In the genomic region with DNA sequence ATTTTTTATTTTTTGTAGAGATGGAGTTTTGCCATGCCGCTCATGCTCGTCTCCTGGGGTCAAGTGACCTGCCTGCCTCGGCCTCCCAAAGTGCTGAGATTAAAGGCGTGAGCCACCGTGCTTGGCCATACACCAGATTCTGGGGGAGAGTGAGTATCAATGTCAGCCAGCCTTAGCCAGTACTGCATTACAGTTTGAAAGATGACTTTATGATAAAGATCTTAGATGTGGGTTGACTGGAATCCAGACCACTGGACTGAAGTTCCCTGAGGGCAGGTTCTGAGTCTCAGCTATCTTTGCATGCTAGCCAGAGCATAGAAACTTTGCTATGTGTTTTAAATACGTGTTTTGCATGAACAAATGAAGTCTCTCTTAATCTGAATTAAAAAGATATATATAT, we compare ENCODE assay signal across 22 cellular contexts.
DNase-seq lines count a peak whose midpoint lies in the region; ATAC-seq, FAIRE-seq and TF ChIP-seq lines count a peak whose summit lies in the region.
"Had no signal": no experiment of that assay in that cellular context is flagged by ENCODE, and none has a peak within 500 bp of the region (broad histone marks: within the 10 kb centered on the region; RNA-seq: fewer than 3 reads in every experiment).

No MANE protein-coding gene starts in this region.

- FAIRE-seq in H1 (lab: Jason Lieb, UNC): no peak
- FAIRE-seq: GM12878, GM19239 had no signal

- peaks cover 18% of the 10 kb centered on the region for H3F3A ChIP-seq in GM23338 (replicated peaks; ENCODE audit: low read depth)

- H3K4me2 ChIP-seq in GM23338 (no peak overlapping the region), H1 (ENCODE audit: insufficient read depth in 1 of 2, low read depth in 2 of 2, low read length in 2 of 2) (no peak overlapping the region; a peak in 1 of 4 replicates), trophoblast cell (ENCODE audit: low read length) (no peak overlapping the region)
- H3K4me2 ChIP-seq: BLaER1 had no signal

- TF ChIP-seq CTCF in GM23338 (conservative IDR thresholded peaks at IDR 0.05; ENCODE audit: low read depth in 2 of 2): no peak
- no peak for TF ChIP-seq CTCF in H1 (IDR thresholded peaks at IDR 0.05; ENCODE audit: control extremely low read depth in 1 of 3, insufficient read depth in 1 of 3, low read depth in 1 of 3, low read length in 3 of 3)
- TF ChIP-seq CTCF in left lung (IDR thresholded peaks at IDR 0.05): no peak

- no peak overlapping the region for H3K18ac ChIP-seq in H1 (ENCODE audit: extremely low read depth, low read length)
- H3K18ac ChIP-seq in trophoblast cell (ENCODE audit: low read length): no peak overlapping the region

- peak overlapping the region; percentile 72 for H3K27ac Mint-ChIP-seq in GM23338
- H3K27ac Mint-ChIP-seq: B cell; CD4-positive, CD25-positive, alpha-beta regulatory T cell; CD8-positive, alpha-beta T cell; HFFc6 had no signal

- H3K9me2 ChIP-seq in GM23338 (ENCODE audit: insufficient read depth): no peaks in the 10 kb centered on the region

- no peak overlapping the region for H2BK15ac ChIP-seq in H1 (ENCODE audit: low read length)

- H4K91ac ChIP-seq in H1 (replicated peaks; ENCODE audit: insufficient read length, low read length): no peak overlapping the region
- H4K91ac ChIP-seq in trophoblast cell (ENCODE audit: low read depth, low read length): no peak overlapping the region

- H3K79me2 ChIP-seq in GM23338 (replicated peaks; ENCODE audit: insufficient read depth): no peaks in the 10 kb centered on the region
- no peaks in the 10 kb centered on the region for H3K79me2 ChIP-seq in H1 (ENCODE audit: control insufficient read depth in 1 of 2, insufficient read depth in 2 of 2, low read length in 2 of 2)
- H3K79me2 ChIP-seq in trophoblast cell (ENCODE audit: control insufficient read depth, insufficient read depth, low read length, poor library complexity): no peaks in the 10 kb centered on the region

- H3K36me3 Mint-ChIP-seq in GM23338 (ENCODE audit: low read depth): peaks cover 10% of the 10 kb centered on the region; the same call in 2 of the 3 replicates

- H4K5ac ChIP-seq in H1 (ENCODE audit: insufficient read length, low read depth, low read length): no peak overlapping the region

- no peak for TF ChIP-seq POLR2A in H1 (IDR thresholded peaks at IDR 0.05; ENCODE audit: control extremely low read depth in 1 of 2, low read depth in 2 of 2, low read length in 2 of 2)

- H2BK5ac ChIP-seq in H1 (ENCODE audit: low read depth, low read length) (0 out of 2 replicates have a peak overlapping the region, but pooled peaks have one; percentile 19), trophoblast cell (ENCODE audit: low read depth, low read length, poor library complexity) (no peak overlapping the region)

- H3K4me1 Mint-ChIP-seq in GM23338: peaks cover 59% of the 10 kb centered on the region

- no peak overlapping the region for H3K4me3 ChIP-seq in GM23338
- H3K4me3 ChIP-seq in H1 (ENCODE audit: extremely low read depth in 1 of 4, insufficient read depth in 2 of 4, low read depth in 3 of 4, low read length in 4 of 4): no peak overlapping the region
- no peak overlapping the region for H3K4me3 ChIP-seq in trophoblast cell (ENCODE audit: low read depth, low read length)
- no peak overlapping the region for H3K4me3 ChIP-seq in left lung
- H3K4me3 ChIP-seq: BLaER1, GM12878, HAP-1 had no signal

- no peak overlapping the region for H3K14ac ChIP-seq in H1 (ENCODE audit: insufficient read length)
- no peak overlapping the region for H3K14ac ChIP-seq in trophoblast cell (ENCODE audit: low read length)

- H3K27me3 Mint-ChIP-seq in GM23338 (ENCODE audit: insufficient read depth, low read depth, poor library complexity): peaks cover 9% of the 10 kb centered on the region
- H3K27me3 Mint-ChIP-seq: B cell; CD4-positive, CD25-positive, alpha-beta regulatory T cell had no signal

- H3K27ac ChIP-seq in GM23338 (ENCODE audit: low read depth): peak overlapping the region; percentile 98
- peak overlapping the region; percentile 75; the same call in 1 of the 2 replicates for H3K27ac ChIP-seq in H1 (ENCODE audit: low read depth, low read length)
- H3K27ac ChIP-seq in trophoblast cell (ENCODE audit: low read depth, low read length): no peak overlapping the region
- no peak overlapping the region for H3K27ac ChIP-seq in left lung
- H3K27ac ChIP-seq: BLaER1, C4-2B had no signal

- 0 out of 2 replicates have a peak overlapping the region, but pooled peaks have one; percentile 72 for H2BK20ac ChIP-seq in H1 (ENCODE audit: low read length)

- no peak overlapping the region for H3K4me3 Mint-ChIP-seq in GM23338
- H3K4me3 Mint-ChIP-seq: B cell; CD4-positive, CD25-positive, alpha-beta regulatory T cell; CD8-positive, alpha-beta T cell; HFFc6 had no signal

- H3K9me3 ChIP-seq in H1 (ENCODE audit: insufficient read depth in 2 of 2, low read depth in 1 of 2, low read length in 1 of 2): no peaks in the 10 kb centered on the region
- peaks cover 6% of the 10 kb centered on the region for H3K9me3 ChIP-seq in trophoblast cell (ENCODE audit: insufficient read depth, low read depth, low read length)
- H3K9me3 ChIP-seq in left lung: no peaks in the 10 kb centered on the region
- H3K9me3 ChIP-seq: HAP-1 had no signal

- no peaks in the 10 kb centered on the region for H3K79me1 ChIP-seq in H1 (ENCODE audit: low read depth, low read length)
- no peaks in the 10 kb centered on the region for H3K79me1 ChIP-seq in trophoblast cell (ENCODE audit: low read length)

- H3K23me2 ChIP-seq in H1 (ENCODE audit: low read depth, low read length): no peaks in the 10 kb centered on the region

- H4K12ac ChIP-seq in trophoblast cell (ENCODE audit: low read depth, low read length): no peak overlapping the region

- DNase-seq in GM23338 (ENCODE audit: low spot score) (no peak), M059J (ENCODE audit: low read depth) (peak; percentile 28), H1 (ENCODE audit: low read depth in 1 of 2, low spot score in 2 of 2) (no peak), trophoblast cell (peak; percentile 57 to 94), left lung (no peak)
- DNase-seq in activated CD4-positive, CD25-positive, alpha-beta regulatory T cell (lab: John Stamatoyannopoulos, UW): no peak
- DNase-seq: Caco-2; CD4-positive, CD25-positive, alpha-beta regulatory T cell; CD8-positive, alpha-beta T cell; DMS153; DND-41; EL; GDM1; HFFc6 had no signal

- POLR2A ChIA-PET in H1 (lab: Charles Lee; ENCODE audit: partially characterized antibody): interaction anchor here (0.6 to 1.4 kb wide), 3 partner anchors 9 to 58 kb away, joined by 3 to 4 read pairs (median 3); no protein-coding TSS in a partner anchor

- no peak overlapping the region for H2AFZ ChIP-seq in GM23338
- no peak overlapping the region for H2AFZ ChIP-seq in H1 (ENCODE audit: low read length)
- H2AFZ ChIP-seq in trophoblast cell (ENCODE audit: insufficient read depth, low read length, poor library complexity): no peak overlapping the region

- no peaks in the 10 kb centered on the region for H3K36me3 ChIP-seq in GM23338 (ENCODE audit: insufficient read depth)
- H3K36me3 ChIP-seq in H1 (ENCODE audit: control insufficient read depth in 2 of 4, insufficient read depth in 4 of 4, low read length in 3 of 4): no peaks in the 10 kb centered on the region
- no peaks in the 10 kb centered on the region for H3K36me3 ChIP-seq in trophoblast cell (ENCODE audit: control insufficient read depth in 1 of 2, insufficient read depth in 2 of 2, low read length in 2 of 2)
- no peaks in the 10 kb centered on the region for H3K36me3 ChIP-seq in left lung
- H3K36me3 ChIP-seq: BLaER1, HAP-1 had no signal

- H2AK5ac ChIP-seq in H1 (ENCODE audit: low read depth, low read length): no peak overlapping the region; the same call in 1 of the 2 replicates
- H2AK5ac ChIP-seq in trophoblast cell (ENCODE audit: low read length): no peak overlapping the region

- H3K9ac ChIP-seq in H1 (replicated peaks in 1 of 4; ENCODE audit: extremely low read depth in 1 of 4, low read depth in 3 of 4, low read length in 3 of 4) (no peak overlapping the region), trophoblast cell (ENCODE audit: low read length) (no peak overlapping the region)
- H3K9ac ChIP-seq: BLaER1 had no signal

- peaks cover 57% of the 10 kb centered on the region for H3K4me1 ChIP-seq in GM23338 (ENCODE audit: insufficient read depth)
- peaks cover 14 to 25% (median 18%) of the 10 kb centered on the region in 4 experiments for H3K4me1 ChIP-seq in H1 (replicated peaks in 1 of 4; ENCODE audit: control insufficient read depth in 3 of 4, insufficient read depth in 4 of 4, low read length in 3 of 4)
- H3K4me1 ChIP-seq in trophoblast cell (ENCODE audit: control insufficient read depth in 1 of 2, insufficient read depth in 2 of 2, low read length in 2 of 2): peaks cover under 1 to 2% of the 10 kb centered on the region in 2 experiments
- no peaks in the 10 kb centered on the region for H3K4me1 ChIP-seq in left lung
- H3K4me1 ChIP-seq: Caco-2, HAP-1 had no signal

- CTCF ChIA-PET in H1 (lab: Charles Lee; ENCODE audit: partially characterized antibody): interaction anchor here (0.6 to 3.4 kb wide), 5 partner anchors 24 to 343 kb away, joined by 3 to 10 read pairs (median 3); no protein-coding TSS in a partner anchor

- H3K4ac ChIP-seq in H1 (replicated peaks; ENCODE audit: insufficient read length, low read depth, low read length) (no peak overlapping the region), trophoblast cell (ENCODE audit: low read depth, low read length) (no peak overlapping the region)

- intact Hi-C loops in left lung (cut with DNase I): no loop called here

- H3K27me3 ChIP-seq in GM23338 (ENCODE audit: insufficient read depth): no peaks in the 10 kb centered on the region
- H3K27me3 ChIP-seq in H1 (replicated peaks in 1 of 4; ENCODE audit: control insufficient read depth in 3 of 4, extremely low read depth in 1 of 4, insufficient read depth in 3 of 4, low read length in 3 of 4): no peaks in the 10 kb centered on the region
- no peaks in the 10 kb centered on the region for H3K27me3 ChIP-seq in trophoblast cell (ENCODE audit: insufficient read depth, low read length)
- no peaks in the 10 kb centered on the region for H3K27me3 ChIP-seq in left lung
- H3K27me3 ChIP-seq: BLaER1 had no signal

- no peaks in the 10 kb centered on the region for H3K9me3 Mint-ChIP-seq in GM23338

- H4K20me1 ChIP-seq in GM23338 (replicated peaks; ENCODE audit: insufficient read depth) (no peaks in the 10 kb centered on the region), H1 (replicated peaks in 1 of 2; ENCODE audit: control insufficient read depth in 1 of 2, insufficient read depth in 2 of 2, low read length in 2 of 2) (no peaks in the 10 kb centered on the region)
- H4K20me1 ChIP-seq: BLaER1 had no signal

- H3K23ac ChIP-seq in H1 (ENCODE audit: insufficient read length) (no peak overlapping the region), trophoblast cell (ENCODE audit: low read length) (no peak overlapping the region)

- no peak for TF ChIP-seq EP300 in H1 (IDR thresholded peaks at IDR 0.05; ENCODE audit: borderline replicate concordance in 1 of 2, low read depth in 2 of 2, low read length in 2 of 2)

- no peak for TF ChIP-seq RAD21 in H1 (IDR thresholded peaks at IDR 0.05 in 1 of 2, conservative IDR thresholded peaks at IDR 0.05 in 1 of 2; ENCODE audit: low read depth in 2 of 2, low read length in 2 of 2)

- H3K56ac ChIP-seq in H1 (replicated peaks; ENCODE audit: insufficient read length, low read depth, low read length): no peak overlapping the region

- 89% methylated on average over 6 of the region's 6 CpGs; no CpG with 5 or more reads in 1 of the 2 experiments for WGBS in H1 (ENCODE audit: extremely low coverage in 1 of 2, insufficient coverage in 1 of 2, insufficient read length in 1 of 2, insufficient replicate concordance in 2 of 2, low coverage in 1 of 2, low lambda C conversion rate in 2 of 2, missing lambda C conversion rate in 1 of 2), 2 experiments
- WGBS in trophoblast cell (ENCODE audit: extremely low coverage, insufficient coverage, insufficient read length): no CpG with 5 or more reads among the region's 6 CpGs

- ATAC-seq in GM23338 (no peak), HG03378 (IDR thresholded peaks at IDR 0.05; ENCODE audit: unreplicated experiment) (no peak), GM21423 (IDR thresholded peaks at IDR 0.05; ENCODE audit: unreplicated experiment) (no peak), left lung (no peak)
- ATAC-seq: CD8-positive, alpha-beta T cell; GM12878 had no signal

- peak overlapping the region; percentile 77; the same call in 1 of the 2 replicates for H2BK12ac ChIP-seq in H1 (ENCODE audit: low read depth, low read length)
- H2BK12ac ChIP-seq in trophoblast cell (ENCODE audit: low read length): no peak overlapping the region

- H2BK120ac ChIP-seq in H1 (replicated peaks; ENCODE audit: low read depth, low read length) (peak overlapping the region; percentile 4), trophoblast cell (ENCODE audit: insufficient read depth, low read length, poor library complexity) (no peak overlapping the region)

- H4K8ac ChIP-seq in H1 (ENCODE audit: extremely low read depth, insufficient read depth, low read length) (no peak overlapping the region), trophoblast cell (ENCODE audit: low read depth, low read length) (no peak overlapping the region)

Comparison
In these comparisons a context has a peak if more than half of its experiments do, and no peak if none do; other contexts are left out.
1. DNase-seq: peak in M059J (single experiment) and trophoblast cell (2 of 2); none in GM23338 (single experiment), H1 (0 of 2), activated CD4-positive, CD25-positive, alpha-beta regulatory T cell (0 of 4) and left lung (0 of 2).
2. H3K27ac ChIP-seq: peak in GM23338 (single experiment) and H1 (single experiment); none in trophoblast cell (single experiment) and left lung (0 of 2).